Comparison of ENCODE assay signal across 8 cellular contexts in the genomic region with DNA sequence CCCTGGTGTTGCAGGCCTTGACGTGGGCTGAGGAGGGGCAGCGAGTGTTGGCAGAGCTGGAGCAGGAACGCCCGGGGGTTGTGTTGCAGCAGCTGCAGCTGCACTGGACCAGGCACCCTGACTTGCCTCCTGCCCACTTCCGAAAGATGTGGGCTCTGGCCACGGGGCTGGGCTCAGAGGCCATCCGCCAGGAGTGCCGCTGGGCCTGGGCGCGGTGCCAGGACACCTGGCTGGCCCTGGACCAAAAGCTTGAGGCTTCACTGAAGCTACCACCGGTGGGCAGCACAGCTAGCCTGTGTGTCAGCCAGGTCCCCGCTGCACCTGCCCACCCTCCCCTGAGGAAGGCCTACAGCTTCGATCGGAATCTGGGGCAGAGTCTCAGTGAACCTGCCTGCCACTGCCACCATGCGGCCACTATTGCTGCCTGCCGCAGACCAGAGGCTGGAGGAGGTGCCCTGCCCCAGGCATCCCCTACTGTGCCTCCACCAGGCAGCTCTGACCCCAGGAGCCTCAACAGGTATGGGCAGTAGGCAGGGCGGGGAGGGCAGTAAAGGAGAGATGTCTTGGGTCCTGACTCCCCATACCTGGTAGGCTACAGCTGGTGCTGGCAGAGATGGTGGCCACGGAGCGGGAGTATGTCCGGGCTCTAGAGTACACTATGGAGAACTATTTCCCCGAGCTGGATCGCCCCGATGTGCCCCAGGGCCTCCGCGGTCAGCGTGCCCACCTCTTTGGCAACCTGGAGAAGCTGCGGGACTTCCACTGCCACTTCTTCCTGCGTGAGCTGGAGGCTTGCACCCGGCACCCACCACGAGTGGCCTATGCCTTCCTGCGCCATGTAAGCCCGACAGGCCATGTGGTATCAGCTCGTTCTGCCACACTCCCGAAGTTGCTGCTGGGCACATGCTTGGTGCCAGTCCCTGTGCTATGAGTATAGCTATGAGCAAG. TPM values are rescaled to one million over a fixed set of nuclear protein-coding genes. Genes with fewer than 3 reads are reported as not detected.
A peak's percentile ranks its signal among the peaks of the same experiment; 100 is the strongest.
DNase-seq lines count a peak whose midpoint lies in the region; ATAC-seq, FAIRE-seq and TF ChIP-seq lines count a peak whose summit lies in the region.

No MANE protein-coding gene starts in this region.

- no peak overlapping the region for H3K4me2 ChIP-seq in GM12878 (ENCODE audit: control insufficient read depth, insufficient read depth)

- CTCF ChIA-PET in GM12878 (lab: Yijun Ruan, JAX) = interaction anchor here (0.7 to 2.0 kb wide), 10 partner anchors 11 to 87 kb away, joined by 3 to 11 read pairs (median 4); partner anchors contain the start of genes KCTD19 and LRRC36

- H3K27ac ChIP-seq in GM12878 (ENCODE audit: control insufficient read depth, insufficient read depth) = no peak overlapping the region

- intact Hi-C loops in GM12878 (cut with micrococcal nuclease; ENCODE audit: unreplicated experiment) = no loop called here
- intact Hi-C loops in left colon (cut with DNase I, micrococcal nuclease) = no loop called here

- H3K4me3 ChIP-seq in BE2C (ENCODE audit: low read depth, low read length) = no peak overlapping the region
- H3K4me3 ChIP-seq in GM12878 = no peak overlapping the region

- H3K36me3 ChIP-seq in BE2C (no peaks in the 10 kb centered on the region), GM12878 (ENCODE audit: control insufficient read depth in 2 of 2, insufficient read depth in 2 of 2, low read length in 1 of 2) (no peaks in the 10 kb centered on the region)

- TF ChIP-seq CTCF in BE2C (IDR thresholded peaks at IDR 0.05; ENCODE audit: low read depth, low read length) (peak; percentile 80), GM12878 (IDR thresholded peaks at IDR 0.05 in 2 of 3, conservative IDR thresholded peaks at IDR 0.05 in 1 of 3; ENCODE audit: control insufficient read depth in 2 of 3, extremely low read depth in 1 of 3, insufficient read depth in 1 of 3, low read depth in 3 of 3, low read length in 3 of 3) (peak; percentile 13 to 38 (median 38); a peak in 3 of 6 replicates)

- WGBS in GM12878 (ENCODE audit: insufficient coverage, insufficient replicate concordance, low lambda C conversion rate, missing lambda C conversion rate) = 55% methylated on average over 34 of the region's 34 CpGs

- no peak overlapping the region for H2AFZ ChIP-seq in GM12878 (ENCODE audit: control insufficient read depth, low read depth, low read length)

- RAD21 ChIA-PET in GM12878 (lab: Charles Lee; ENCODE audit: unreplicated experiment) = interaction anchor here (0.9 to 1.2 kb wide), 2 partner anchors 54 to 114 kb away, joined by 3 to 4 read pairs; no protein-coding TSS in a partner anchor

- no TSS peak for BruUV-seq in GM12878 (replicated peaks; lab: Mats Ljungman, UMichigan)

- ATAC-seq in GM12878 = peak; percentile 69
- peak; percentile 89 for ATAC-seq in left colon
- no peak for ATAC-seq in GM21737 (IDR thresholded peaks at IDR 0.05; ENCODE audit: unreplicated experiment)

- TF ChIP-seq RAD21 in GM12878 (IDR thresholded peaks at IDR 0.05; ENCODE audit: insufficient read depth, low read depth, low read length) = peak; percentile 16; the same call in 1 of the 2 replicates

- DNase-seq in BE2C (peak; percentile 81), NCI-H1105 (lab: John Stamatoyannopoulos, UW) (peak; percentile 80), GM12878 (ENCODE audit: low read depth, low spot score) (no peak), left colon (peak in 1 of 2 donors; percentile 53), NK-92 (lab: John Stamatoyannopoulos, UW; ENCODE audit: unreplicated experiment) (no peak), NCI-H774 (lab: John Stamatoyannopoulos, UW) (no peak), CD1c-positive myeloid dendritic cell (ENCODE audit: extremely low spot score) (no peak)

- H3K79me2 ChIP-seq in GM12878 (ENCODE audit: control insufficient read depth, insufficient read depth, low read length) = no peaks in the 10 kb centered on the region

- H3K9ac ChIP-seq in GM12878 (ENCODE audit: control insufficient read depth, insufficient read depth, low read length) = no peak overlapping the region

- in situ Hi-C loops in GM12878 (cut with MboI) = no loop called here

- H4K20me1 ChIP-seq in GM12878 (ENCODE audit: control insufficient read depth, insufficient read depth) = no peaks in the 10 kb centered on the region

- H3K9me3 ChIP-seq in BE2C (no peaks in the 10 kb centered on the region), GM12878 (replicated peaks; ENCODE audit: control insufficient read depth, insufficient read depth, low read length) (no peaks in the 10 kb centered on the region)

- no peak for TF ChIP-seq POLR2A in GM12878 (IDR thresholded peaks at IDR 0.05; ENCODE audit: low read depth, low read length)

- SMC1A ChIA-PET in GM12878 (lab: Charles Lee; ENCODE audit: uncharacterized antibody, unreplicated experiment) = interaction anchor here (0.9 to 1.2 kb wide), 2 partner anchors 54 kb away, joined by 3 to 4 read pairs; no protein-coding TSS in a partner anchor

- POLR2A ChIA-PET in GM12878 (lab: Charles Lee) = no interaction called here

- TF ChIP-seq EP300 in GM12878 (IDR thresholded peaks at IDR 0.05; ENCODE audit: borderline replicate concordance in 1 of 2, control insufficient read depth in 1 of 2, low read depth in 2 of 2, low read length in 2 of 2) = no peak

- no peaks in the 10 kb centered on the region for H3K4me1 ChIP-seq in BE2C
- no peaks in the 10 kb centered on the region for H3K4me1 ChIP-seq in GM12878 (ENCODE audit: control insufficient read depth, insufficient read depth, low read length)

- no peaks in the 10 kb centered on the region for H3K27me3 ChIP-seq in BE2C
- H3K27me3 ChIP-seq in GM12878 (replicated peaks in 1 of 2; ENCODE audit: control insufficient read depth in 2 of 2, insufficient read depth in 2 of 2, low read length in 1 of 2) = no peaks in the 10 kb centered on the region

- FAIRE-seq in GM12878 (lab: Jason Lieb, UNC) = no peak

RNA-seq across cellular contexts. Expression of gene PLEKHG4, which starts 5.6 kb away (rescaled TPM):
- 8.8 TPM for polyA plus RNA-seq in BE2C (2012; ENCODE audit: insufficient read depth, insufficient read length, low read depth)
- 2.0 and 3.3 TPM in 2 replicates for total RNA-seq in GM12878 (2013; cell fraction: nucleolus; rRNA removed)
- total RNA-seq in GM12878 (2014; rRNA removed) = 0.93 and 2.6 TPM in 2 replicates
- total RNA-seq in GM12878 (2014; rRNA removed; fragmentation: Illumina TruSeq; extraction: Trizol) = 0.69 and 0.98 TPM in 2 replicates
- 1.0 and 3.1 TPM in 2 replicates for total RNA-seq in GM12878 (2021)
- polyA plus RNA-seq in GM12878 (2011; ENCODE audit: low read depth) = 0.24 TPM
- polyA plus RNA-seq in GM12878 (2011; rRNA removed) = 0.59 and 1.4 TPM in 2 replicates
- polyA plus RNA-seq in GM12878 (2011; cell fraction: cytosol; rRNA removed) = 2.4 and 3.0 TPM in 2 replicates
- 15.8 and 16.0 TPM in 2 replicates for polyA plus RNA-seq in GM12878 (2011; cell fraction: nucleus; rRNA removed)
- polyA plus RNA-seq in GM12878 (2012) = 0.39 and 0.42 TPM in 2 replicates
- 0.54 TPM in 1 of 2 replicates, not detected in the other for polyA plus RNA-seq in GM12878 (2014; fragmentation: Illumina TruSeq; extraction: Trizol)
- polyA plus RNA-seq in GM12878 (2014; fragmentation: Nextera tagmentation; extraction: Ambion mirVana) = under 1 TPM; 0.14 to 0.24 TPM
- polyA plus RNA-seq in GM12878 (2014; rRNA removed) = 1.7 and 1.8 TPM in 2 replicates
- 1 to 10 TPM in 1 of 2 experiments, under 1 TPM in 1; 0.64 to 1.1 TPM for polyA plus RNA-seq in GM12878 (2016; fragmentation: Nextera tagmentation; extraction: Ambion mirVana)
- 0.88 and 1.8 TPM in 2 replicates for polyA minus RNA-seq in GM12878 (2011; rRNA and poly(A)+ RNA removed)
- 2.1 and 5.0 TPM in 2 replicates for polyA minus RNA-seq in GM12878 (2011; cell fraction: cytosol; rRNA and poly(A)+ RNA removed)
- polyA minus RNA-seq in GM12878 (2011; cell fraction: nucleus; rRNA and poly(A)+ RNA removed) = 3.3 and 4.5 TPM in 2 replicates
- total RNA-seq in left colon = 10 to 100 TPM in 1 of 2 donors, 1 to 10 TPM in 1; 7.7 to 11.9 TPM

RNA-seq across cellular contexts. Expression of gene SLC9A5, which starts 36.2 kb away (rescaled TPM):
- polyA plus RNA-seq in BE2C (2012; ENCODE audit: insufficient read depth, insufficient read length, low read depth) = 3.1 TPM
- total RNA-seq in GM12878 (2013; cell fraction: nucleolus; rRNA removed) = 4.8 and 5.2 TPM in 2 replicates
- total RNA-seq in GM12878 (2014; rRNA removed) = 1.3 and 2.0 TPM in 2 replicates
- total RNA-seq in GM12878 (2014; rRNA removed; fragmentation: Illumina TruSeq; extraction: Trizol) = 0.85 and 1.1 TPM in 2 replicates
- 2.4 and 3.2 TPM in 2 replicates for total RNA-seq in GM12878 (2021)
- 0.75 TPM for polyA plus RNA-seq in GM12878 (2011; ENCODE audit: low read depth)
- 4.8 and 5.7 TPM in 2 replicates for polyA plus RNA-seq in GM12878 (2011; rRNA removed)
- 6.0 and 7.4 TPM in 2 replicates for polyA plus RNA-seq in GM12878 (2011; cell fraction: cytosol; rRNA removed)
- 41.4 and 46.4 TPM in 2 replicates for polyA plus RNA-seq in GM12878 (2011; cell fraction: nucleus; rRNA removed)
- 1.8 and 1.9 TPM in 2 replicates for polyA plus RNA-seq in GM12878 (2012)
- polyA plus RNA-seq in GM12878 (2014; fragmentation: Illumina TruSeq; extraction: Trizol) = 1.1 and 1.5 TPM in 2 replicates
- under 1 TPM; 0.26 to 0.27 TPM for polyA plus RNA-seq in GM12878 (2014; fragmentation: Nextera tagmentation; extraction: Ambion mirVana)
- 2.3 and 2.7 TPM in 2 replicates for polyA plus RNA-seq in GM12878 (2014; rRNA removed)
- 1 to 10 TPM; 1.4 to 1.5 TPM for polyA plus RNA-seq in GM12878 (2016; fragmentation: Nextera tagmentation; extraction: Ambion mirVana)
- 3.9 and 7.1 TPM in 2 replicates for polyA minus RNA-seq in GM12878 (2011; rRNA and poly(A)+ RNA removed)
- 0.67 and 1.6 TPM in 2 replicates for polyA minus RNA-seq in GM12878 (2011; cell fraction: cytosol; rRNA and poly(A)+ RNA removed)
- polyA minus RNA-seq in GM12878 (2011; cell fraction: nucleus; rRNA and poly(A)+ RNA removed) = 10.3 and 10.4 TPM in 2 replicates
- total RNA-seq in left colon = 1 to 10 TPM in 1 of 2 donors, under 1 TPM in 1; 0.61 to 1.3 TPM

RNA-seq across cellular contexts. Expression of gene FHOD1, which starts 37.7 kb away (rescaled TPM):
- 37.9 TPM for polyA plus RNA-seq in BE2C (2012; ENCODE audit: insufficient read depth, insufficient read length, low read depth)
- total RNA-seq in GM12878 (2013; cell fraction: nucleolus; rRNA removed) = 48.1 and 49.7 TPM in 2 replicates
- 26.0 and 31.7 TPM in 2 replicates for total RNA-seq in GM12878 (2014; rRNA removed)
- total RNA-seq in GM12878 (2014; rRNA removed; fragmentation: Illumina TruSeq; extraction: Trizol) = 8.9 and 10.6 TPM in 2 replicates
- 65.6 and 65.7 TPM in 2 replicates for total RNA-seq in GM12878 (2021)
- 18.0 TPM for polyA plus RNA-seq in GM12878 (2011; ENCODE audit: low read depth)
- polyA plus RNA-seq in GM12878 (2011; rRNA removed) = 11.7 and 20.9 TPM in 2 replicates
- 21.3 and 24.3 TPM in 2 replicates for polyA plus RNA-seq in GM12878 (2011; cell fraction: cytosol; rRNA removed)
- polyA plus RNA-seq in GM12878 (2011; cell fraction: nucleus; rRNA removed) = 229 and 274 TPM in 2 replicates
- polyA plus RNA-seq in GM12878 (2012) = 28.8 and 33.4 TPM in 2 replicates
- 10.0 and 18.5 TPM in 2 replicates for polyA plus RNA-seq in GM12878 (2014; fragmentation: Illumina TruSeq; extraction: Trizol)
- 10 to 100 TPM in 1 of 2 experiments, 1 to 10 TPM in 1; 9.0 to 17.7 TPM for polyA plus RNA-seq in GM12878 (2014; fragmentation: Nextera tagmentation; extraction: Ambion mirVana)
- 35.6 and 45.2 TPM in 2 replicates for polyA plus RNA-seq in GM12878 (2014; rRNA removed)
- 10 to 100 TPM; 13.6 to 14.4 TPM for polyA plus RNA-seq in GM12878 (2016; fragmentation: Nextera tagmentation; extraction: Ambion mirVana)
- 17.7 and 20.1 TPM in 2 replicates for polyA minus RNA-seq in GM12878 (2011; rRNA and poly(A)+ RNA removed)
- 13.9 and 23.9 TPM in 2 replicates for polyA minus RNA-seq in GM12878 (2011; cell fraction: cytosol; rRNA and poly(A)+ RNA removed)
- polyA minus RNA-seq in GM12878 (2011; cell fraction: nucleus; rRNA and poly(A)+ RNA removed) = 22.0 and 39.2 TPM in 2 replicates
- total RNA-seq in left colon = 10 to 100 TPM; 29.7 to 42.7 TPM

RNA-seq across cellular contexts. Expression of gene KCTD19, which starts 41.6 kb away (rescaled TPM):
- polyA plus RNA-seq in BE2C (2012; ENCODE audit: insufficient read depth, insufficient read length, low read depth) = not detected
- 3.5 and 5.3 TPM in 2 replicates for total RNA-seq in GM12878 (2013; cell fraction: nucleolus; rRNA removed)
- total RNA-seq in GM12878 (2014; rRNA removed) (5.2 and 5.5 TPM in 2 replicates), GM12878 (2014; rRNA removed; fragmentation: Illumina TruSeq; extraction: Trizol) (4.0 and 4.1 TPM in 2 replicates), GM12878 (2021) (4.9 and 5.2 TPM in 2 replicates), left colon (under 1 TPM in 1 of 2 donors, not detected in 1; 0.06 TPM)
- 0.46 TPM for polyA plus RNA-seq in GM12878 (2011; ENCODE audit: low read depth)
- polyA plus RNA-seq in GM12878 (2011; rRNA removed) (1.2 and 2.0 TPM in 2 replicates), GM12878 (2014; fragmentation: Illumina TruSeq; extraction: Trizol) (6.3 and 7.7 TPM in 2 replicates), GM12878 (2014; fragmentation: Nextera tagmentation; extraction: Ambion mirVana) (1 to 10 TPM; 1.6 to 2.5 TPM), GM12878 (2014; rRNA removed) (8.0 and 8.9 TPM in 2 replicates), GM12878 (2016; fragmentation: Nextera tagmentation; extraction: Ambion mirVana) (1 to 10 TPM; 3.0 to 3.8 TPM)
- polyA plus RNA-seq in GM12878 (2011; cell fraction: cytosol; rRNA removed) = 1.0 and 1.6 TPM in 2 replicates
- 4.3 and 6.2 TPM in 2 replicates for polyA plus RNA-seq in GM12878 (2011; cell fraction: nucleus; rRNA removed)
- polyA plus RNA-seq in GM12878 (2012) = 0.79 and 0.95 TPM in 2 replicates
- polyA minus RNA-seq in GM12878 (2011; rRNA and poly(A)+ RNA removed) = 0.93 and 2.1 TPM in 2 replicates
- polyA minus RNA-seq in GM12878 (2011; cell fraction: cytosol; rRNA and poly(A)+ RNA removed) = not detected in 2 replicates
- 0.97 and 2.4 TPM in 2 replicates for polyA minus RNA-seq in GM12878 (2011; cell fraction: nucleus; rRNA and poly(A)+ RNA removed)

RNA-seq across cellular contexts. Expression of gene LRRC36, which starts 41.6 kb away (rescaled TPM):
- polyA plus RNA-seq in BE2C (2012; ENCODE audit: insufficient read depth, insufficient read length, low read depth) = not detected
- total RNA-seq in GM12878 (2013; cell fraction: nucleolus; rRNA removed) = 0.90 and 1.2 TPM in 2 replicates
- 0.45 and 0.71 TPM in 2 replicates for total RNA-seq in GM12878 (2014; rRNA removed)
- 0.92 and 2.0 TPM in 2 replicates for total RNA-seq in GM12878 (2014; rRNA removed; fragmentation: Illumina TruSeq; extraction: Trizol)
- 0.66 and 1.9 TPM in 2 replicates for total RNA-seq in GM12878 (2021)
- not detected for polyA plus RNA-seq in GM12878 (2011; ENCODE audit: low read depth)
- polyA plus RNA-seq in GM12878 (2011; rRNA removed) = 0.40 and 0.64 TPM in 2 replicates
- 0.36 and 0.40 TPM in 2 replicates for polyA plus RNA-seq in GM12878 (2011; cell fraction: cytosol; rRNA removed)
- polyA plus RNA-seq in GM12878 (2011; cell fraction: nucleus; rRNA removed) = 0.36 and 0.54 TPM in 2 replicates
- 0.11 and 0.38 TPM in 2 replicates for polyA plus RNA-seq in GM12878 (2012)
- 0.75 and 1.3 TPM in 2 replicates for polyA plus RNA-seq in GM12878 (2014; fragmentation: Illumina TruSeq; extraction: Trizol)
- under 1 TPM; 0.69 to 0.79 TPM for polyA plus RNA-seq in GM12878 (2014; fragmentation: Nextera tagmentation; extraction: Ambion mirVana)
- 1.2 and 2.2 TPM in 2 replicates for polyA plus RNA-seq in GM12878 (2014; rRNA removed)
- polyA plus RNA-seq in GM12878 (2016; fragmentation: Nextera tagmentation; extraction: Ambion mirVana) = under 1 TPM in 1 of 2 experiments, not detected in 1; 0.55 TPM
- 0.15 and 0.29 TPM in 2 replicates for polyA minus RNA-seq in GM12878 (2011; rRNA and poly(A)+ RNA removed)
- polyA minus RNA-seq in GM12878 (2011; cell fraction: cytosol; rRNA and poly(A)+ RNA removed) = not detected in 2 replicates
- 0.36 TPM in 1 of 2 replicates, not detected in the other for polyA minus RNA-seq in GM12878 (2011; cell fraction: nucleus; rRNA and poly(A)+ RNA removed)
- under 1 TPM; 0.34 to 0.40 TPM for total RNA-seq in left colon

Comparison
In these comparisons a context has a peak if more than half of its experiments do, and no peak if none do; other contexts are left out.
1. DNase-seq: peak in BE2C (single experiment) and NCI-H1105 (single experiment); none in GM12878 (single experiment), NK-92 (single experiment), NCI-H774 (single experiment) and CD1c-positive myeloid dendritic cell (single experiment).